ENCODE assay signal across 7 cellular contexts in genomic region chr19:4635763-4636135, GRCh38. TPM values are rescaled to one million over a fixed set of nuclear protein-coding genes. Genes with fewer than 3 reads are reported as not detected.
A peak's percentile ranks its signal among the peaks of the same experiment; 100 is the strongest.
DNase-seq lines count a peak whose midpoint lies in the region; ATAC-seq, FAIRE-seq and TF ChIP-seq lines count a peak whose summit lies in the region.

No MANE protein-coding gene starts in this region.

- no peaks in the 10 kb centered on the region for H3K36me3 Mint-ChIP-seq in T-helper 17 cell (ENCODE audit: low read depth)

- peak overlapping the region; percentile 90 for H3K4me2 ChIP-seq in HCT116 (ENCODE audit: low read length)

- intact Hi-C loops in HCT116 (cut with micrococcal nuclease), result loop anchor here (1.0 to 2.0 kb wide), 2 partner anchors 77 to 113 kb away; no protein-coding TSS in a partner anchor

- no peak for TF ChIP-seq POLR2A in HCT116 (IDR thresholded peaks at IDR 0.05; ENCODE audit: borderline replicate concordance, extremely low read depth, insufficient read depth, insufficient read length)

- WGBS in iPS DF 6.9 (ENCODE audit: insufficient coverage, insufficient read length), result no CpG with 5 or more reads among the region's 15 CpGs
- 16 to 33% (median 22%) methylated on average over 12 to 15 of the region's 15 CpGs for WGBS in small intestine, 3 donors

- no peak overlapping the region for H3K27ac Mint-ChIP-seq in T-helper 17 cell

- FAIRE-seq in small intestine (lab: Jason Lieb, UNC), result no peak

- no peak for TF ChIP-seq RAD21 in HCT116 (IDR thresholded peaks at IDR 0.05; ENCODE audit: low read depth)

- H3K79me2 ChIP-seq in HCT116 (ENCODE audit: insufficient read depth, low read length), result peaks cover 13% of the 10 kb centered on the region

- H3K9me2 ChIP-seq in HCT116 (ENCODE audit: insufficient read depth), result no peaks in the 10 kb centered on the region

- peak overlapping the region; percentile 62 for H3K4me3 Mint-ChIP-seq in T-helper 17 cell

- BruUV-seq in HCT116 (replicated peaks; lab: Mats Ljungman, UMichigan), result no TSS peak

- POLR2A ChIA-PET in HCT116 (lab: Charles Lee), result interaction anchor here (1.6 kb wide), 1 partner anchor 164 kb away, joined by 4 read pairs; the partner anchor contains the start of gene HDGFL2

- H3K36me3 ChIP-seq in HCT116 (ENCODE audit: control insufficient read depth in 1 of 2, insufficient read depth in 2 of 2, low read length in 2 of 2) (no peaks in the 10 kb centered on the region), iPS DF 6.9 (ENCODE audit: control insufficient read depth, insufficient read depth, low read length) (no peaks in the 10 kb centered on the region), small intestine (ENCODE audit: control insufficient read depth in 2 of 2, insufficient read depth in 2 of 2, low read length in 2 of 2) (no peaks in the 10 kb centered on the region)

- peak overlapping the region; percentile 44; the same call in 1 of the 2 replicates for H3K27ac ChIP-seq in HCT116 (ENCODE audit: low read depth, low read length)
- H3K27ac ChIP-seq in iPS DF 6.9 (ENCODE audit: low read length), result no peak overlapping the region
- no peak overlapping the region for H3K27ac ChIP-seq in small intestine (ENCODE audit: low read depth in 1 of 2, low read length in 1 of 2)

- no peaks in the 10 kb centered on the region for H3K27me3 Mint-ChIP-seq in T-helper 17 cell

- peak overlapping the region; percentile 58 for H3K9ac ChIP-seq in HCT116 (ENCODE audit: low read length)

- no peaks in the 10 kb centered on the region for H4K20me1 ChIP-seq in HCT116 (ENCODE audit: insufficient read depth)

- ATAC-seq in HCT116 (no peak), T-helper 17 cell (no peak)

- peak overlapping the region; percentile 87 for H2AFZ ChIP-seq in HCT116 (ENCODE audit: low read depth, low read length, poor library complexity, severe bottlenecking)

- RAD21 ChIA-PET in HCT116 (lab: Charles Lee; ENCODE audit: low non-redundant PET in 1 of 2, low total read pairs in 2 of 2, uncharacterized antibody in 2 of 2, unreplicated experiment in 2 of 2), result interaction anchor here in 1 of 2 experiments (1.1 kb wide), 1 partner anchor 68 kb away, joined by 4 read pairs; no protein-coding TSS in a partner anchor

- TF ChIP-seq CTCF in HCT116 (IDR thresholded peaks at IDR 0.05 in 2 of 3, conservative IDR thresholded peaks at IDR 0.05 in 1 of 3; ENCODE audit: borderline replicate concordance in 1 of 3, insufficient read depth in 1 of 3, low read depth in 2 of 3, low read length in 2 of 3), result no peak

- H3K4me1 ChIP-seq in HCT116 (ENCODE audit: control insufficient read depth in 1 of 2, insufficient read depth in 2 of 2, low read length in 2 of 2) (peaks cover 32 to 57% of the 10 kb centered on the region in 2 experiments), iPS DF 6.9 (ENCODE audit: control insufficient read depth, insufficient read depth, low read length) (no peaks in the 10 kb centered on the region), small intestine (ENCODE audit: control insufficient read depth in 2 of 2, insufficient read depth in 1 of 2, low read depth in 1 of 2, low read length in 1 of 2) (no peaks in the 10 kb centered on the region)

- peak overlapping the region; percentile 37 to 55 for H3K4me3 ChIP-seq in HCT116 (replicated peaks in 1 of 2; ENCODE audit: low read depth in 1 of 2, low read length in 2 of 2)
- H3K4me3 ChIP-seq in iPS DF 6.9 (ENCODE audit: low read length), result peak overlapping the region; percentile 43; the same call in 1 of the 2 replicates
- H3K4me3 ChIP-seq in small intestine (ENCODE audit: low read depth in 1 of 2, low read length in 2 of 2), result peak overlapping the region; percentile 19 to 55

- no peaks in the 10 kb centered on the region for H3K27me3 ChIP-seq in HCT116 (ENCODE audit: insufficient read depth, low read length)
- H3K27me3 ChIP-seq in iPS DF 6.9 (ENCODE audit: control insufficient read depth, insufficient read depth, low read length), result no peaks in the 10 kb centered on the region
- H3K27me3 ChIP-seq in small intestine (ENCODE audit: control insufficient read depth in 2 of 2, insufficient read depth in 2 of 2, low read length in 2 of 2), result no peaks in the 10 kb centered on the region

- H3K9me3 ChIP-seq in HCT116 (ENCODE audit: control insufficient read depth in 1 of 2, insufficient read depth in 1 of 2, low read depth in 1 of 2, low read length in 2 of 2) (no peaks in the 10 kb centered on the region), T-helper 17 cell (ENCODE audit: control insufficient read depth, low read length, poor library complexity, severe bottlenecking) (no peaks in the 10 kb centered on the region), iPS DF 6.9 (ENCODE audit: control insufficient read depth, insufficient read depth, low read length) (no peaks in the 10 kb centered on the region), small intestine (ENCODE audit: control insufficient read depth, low read depth) (no peaks in the 10 kb centered on the region)

- DNase-seq in HCT116 (ENCODE audit: low read depth, low spot score) (no peak), T-helper 17 cell (no peak), iPS DF 6.9 (ENCODE audit: low read depth, low spot score) (no peak), small intestine (no peak), GM19238 (ENCODE audit: insufficient read length, low spot score) (no peak), NCI-H526 treated with DMSO at 0.1 percent for 48 hours (lab: John Stamatoyannopoulos, UW) (no peak), SHP77 (lab: John Stamatoyannopoulos, UW) (no peak)

- CTCF ChIA-PET in HCT116 (lab: Charles Lee), result interaction anchor here (0.6 to 3.3 kb wide), 18 partner anchors 8 to 369 kb away, joined by 3 to 29 read pairs (median 4); partner anchors contain the start of genes FEM1A and PLIN5

- peaks cover 19% of the 10 kb centered on the region for H3K4me1 Mint-ChIP-seq in T-helper 17 cell

TF ChIP-seq in HCT116, 20 proteins besides CTCF, POLR2A, EP300 and RAD21 (continues in another document):
- no peak for TF ChIP-seq CBX3 (IDR thresholded peaks at IDR 0.05; ENCODE audit: low read depth)
- TF ChIP-seq MAX (IDR thresholded peaks at IDR 0.05), result no peak
- no peak for TF ChIP-seq ZBTB33 (IDR thresholded peaks at IDR 0.05; ENCODE audit: extremely low read depth, insufficient replicate concordance, low read length)
- TF ChIP-seq TCF7L2 (IDR thresholded peaks at IDR 0.05; ENCODE audit: borderline replicate concordance, extremely low read depth, insufficient read depth, insufficient read length), result no peak
- no peak for TF ChIP-seq ATF3 (IDR thresholded peaks at IDR 0.05)
- no peak for TF ChIP-seq JUND (IDR thresholded peaks at IDR 0.05)
- no peak for TF ChIP-seq ZNF274 (IDR thresholded peaks at IDR 0.05; ENCODE audit: low read depth, low read length)
- TF ChIP-seq EZH2phosphoT487 (IDR thresholded peaks at IDR 0.05; ENCODE audit: borderline replicate concordance), result no peak
- TF ChIP-seq ELF1 (IDR thresholded peaks at IDR 0.05; ENCODE audit: borderline replicate concordance, low read depth), result no peak
- no peak for TF ChIP-seq ZFX (IDR thresholded peaks at IDR 0.05)
- no peak for TF ChIP-seq EGR1 (IDR thresholded peaks at IDR 0.05; ENCODE audit: low read depth)
- no peak for TF ChIP-seq SP1 (IDR thresholded peaks at IDR 0.05; ENCODE audit: low read depth)
- no peak for TF ChIP-seq EZH2 (IDR thresholded peaks at IDR 0.05)

RNA-seq across cellular contexts. Expression of gene TNFAIP8L1, which starts 3.6 kb away (rescaled TPM):
- total RNA-seq in HCT116 (2021; ENCODE audit: unreplicated experiment) (22.2 TPM), T-helper 17 cell (10 to 100 TPM; 14.9 to 18.3 TPM)
- 19.5 and 24.0 TPM in 2 replicates for polyA plus RNA-seq in HCT116 (2012)
- 10 to 100 TPM in 2 of 3 donors, 1 to 10 TPM in 1; 8.9 to 21.0 (median 11.0) TPM for polyA plus RNA-seq in small intestine

RNA-seq across cellular contexts. Expression of gene MYDGF, which starts 34.4 kb away (rescaled TPM):
- total RNA-seq in HCT116 (2021; ENCODE audit: unreplicated experiment) (110 TPM), T-helper 17 cell (10 to 100 TPM; 33.9 to 37.9 TPM)
- polyA plus RNA-seq in HCT116 (2012), result 225 and 280 TPM in 2 replicates
- polyA plus RNA-seq in small intestine, result 100 to 1,000 TPM in 1 of 3 donors, 10 to 100 TPM in 2; 45.8 to 220 (median 75.7) TPM
